Comparison of ENCODE assay signal across 1 cellular context in the genomic region with DNA sequence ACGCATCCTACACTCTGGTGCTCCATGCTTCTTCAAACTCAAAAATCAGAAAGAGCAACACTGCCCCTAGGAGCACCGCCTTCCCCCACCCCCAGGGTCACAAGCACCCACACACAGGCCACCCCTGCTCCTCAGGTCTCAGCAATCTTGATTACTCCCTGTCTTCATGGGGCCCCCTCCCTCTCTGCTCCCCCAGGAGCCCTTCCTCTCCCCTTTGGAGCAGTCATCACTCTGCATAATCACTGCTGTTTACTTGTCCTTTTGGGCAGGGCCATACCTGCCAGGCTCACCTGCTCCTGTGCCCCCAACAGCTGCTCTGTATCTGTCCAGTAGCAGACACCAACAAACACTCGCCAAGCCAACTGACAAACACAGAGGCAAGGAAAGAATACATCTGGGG.
TF ChIP-seq lines count a peak whose summit lies in the region.

No MANE protein-coding gene starts in this region.

TF ChIP-seq in GM23338, 12 proteins besides CTCF, POLR2A, EP300 and RAD21 (continued from another document):
- TF ChIP-seq, protein P1, sequence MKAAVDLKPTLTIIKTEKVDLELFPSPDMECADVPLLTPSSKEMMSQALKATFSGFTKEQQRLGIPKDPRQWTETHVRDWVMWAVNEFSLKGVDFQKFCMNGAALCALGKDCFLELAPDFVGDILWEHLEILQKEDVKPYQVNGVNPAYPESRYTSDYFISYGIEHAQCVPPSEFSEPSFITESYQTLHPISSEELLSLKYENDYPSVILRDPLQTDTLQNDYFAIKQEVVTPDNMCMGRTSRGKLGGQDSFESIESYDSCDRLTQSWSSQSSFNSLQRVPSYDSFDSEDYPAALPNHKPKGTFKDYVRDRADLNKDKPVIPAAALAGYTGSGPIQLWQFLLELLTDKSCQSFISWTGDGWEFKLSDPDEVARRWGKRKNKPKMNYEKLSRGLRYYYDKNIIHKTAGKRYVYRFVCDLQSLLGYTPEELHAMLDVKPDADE (IDR thresholded peaks at IDR 0.05): no peak
- TF ChIP-seq NANOG (IDR thresholded peaks at IDR 0.05; ENCODE audit: borderline replicate concordance): no peak
TF ChIP-seq in GM23338: peak in this region for 0.
